ENCODE assay signal across 26 cellular contexts in genomic region chr14:45807187-45807586, GRCh38.
"Had no signal": no experiment of that assay in that cellular context is flagged by ENCODE, and none has a peak within 500 bp of the region (broad histone marks: within the 10 kb centered on the region; RNA-seq: fewer than 3 reads in every experiment).

No MANE protein-coding gene starts in this region.

- H3K9me3 Mint-ChIP-seq: activated CD4-positive, alpha-beta T cell treated with anti-CD3 and anti-CD28 coated beads, Interleukin-2, amount 10 ng/mL, durations not matched to agents 7 days and 5 days; activated CD8-positive, alpha-beta T cell treated with anti-CD3 and anti-CD28 coated beads for 36 hours; activated naive CD8-positive, alpha-beta T cell treated with anti-CD3 and anti-CD28 coated beads, Interleukin-2, amount 50 U/mL, for 24 hours; mesothelial cell of epicardium had no signal

- H3K36me3 Mint-ChIP-seq: activated CD8-positive, alpha-beta memory T cell treated with anti-CD3 and anti-CD28 coated beads, Interleukin-2, amount 10 ng/mL, durations not matched to agents 7 days and 5 days; mesothelial cell of epicardium; natural killer cell; stimulated activated memory B cell treated with anti-CD40 and anti-IgM and Interleukin-4, amounts not matched to agents 10 μg/mL and 1 μg/mL and 100 μg/mL, for 72 hours had no signal

- H3K27ac ChIP-seq: epithelial cell of prostate, foreskin keratinocyte, lower lobe of right lung, right lobe of liver, transverse colon, uterus, WERI-Rb-1 had no signal

- H3K9me3 ChIP-seq: lower lobe of right lung, right lobe of liver, transverse colon, uterus had no signal

- H3K27me3 Mint-ChIP-seq: activated CD4-positive, alpha-beta T cell treated with anti-CD3 and anti-CD28 coated beads, Interleukin-2, amount 10 ng/mL, durations not matched to agents 7 days and 5 days; activated CD8-positive, alpha-beta memory T cell treated with anti-CD3 and anti-CD28 coated beads, Interleukin-2, amount 10 ng/mL, durations not matched to agents 7 days and 5 days; activated CD8-positive, alpha-beta T cell treated with anti-CD3 and anti-CD28 coated beads for 36 hours; activated naive CD8-positive, alpha-beta T cell treated with anti-CD3 and anti-CD28 coated beads, Interleukin-2, amount 50 U/mL, for 24 hours; stimulated activated memory B cell treated with anti-CD40 and anti-IgM and Interleukin-4, amounts not matched to agents 10 μg/mL and 1 μg/mL and 100 μg/mL, for 72 hours had no signal

- H3K4me1 Mint-ChIP-seq: activated CD4-positive, alpha-beta T cell treated with anti-CD3 and anti-CD28 coated beads, Interleukin-2, amount 10 ng/mL, durations not matched to agents 7 days and 5 days; activated CD8-positive, alpha-beta memory T cell treated with anti-CD3 and anti-CD28 coated beads, Interleukin-2, amount 10 ng/mL, durations not matched to agents 7 days and 5 days; activated naive CD8-positive, alpha-beta T cell treated with anti-CD3 and anti-CD28 coated beads, Interleukin-2, amount 50 U/mL, for 24 hours; natural killer cell; stimulated activated memory B cell treated with anti-CD40 and anti-IgM and Interleukin-4, amounts not matched to agents 10 μg/mL and 1 μg/mL and 100 μg/mL, for 72 hours had no signal

- ATAC-seq: activated CD8-positive, alpha-beta memory T cell treated with anti-CD3 and anti-CD28 coated beads, Interleukin-2, amount 10 ng/mL, durations not matched to agents 7 days and 5 days; activated CD8-positive, alpha-beta T cell treated with anti-CD3 and anti-CD28 coated beads for 36 hours; activated naive CD8-positive, alpha-beta T cell treated with anti-CD3 and anti-CD28 coated beads, Interleukin-2, amount 50 U/mL, for 24 hours; foreskin keratinocyte; left lobe of liver; lower lobe of right lung; natural killer cell; right lobe of liver; stimulated activated memory B cell treated with anti-CD40 and anti-IgM and Interleukin-4, amounts not matched to agents 10 μg/mL and 1 μg/mL and 100 μg/mL, for 72 hours had no signal

- H3K4me1 ChIP-seq: lower lobe of right lung, right lobe of liver, uterus had no signal

- H3K4me3 Mint-ChIP-seq: activated CD4-positive, alpha-beta T cell treated with anti-CD3 and anti-CD28 coated beads, Interleukin-2, amount 10 ng/mL, durations not matched to agents 7 days and 5 days; activated CD8-positive, alpha-beta memory T cell treated with anti-CD3 and anti-CD28 coated beads, Interleukin-2, amount 10 ng/mL, durations not matched to agents 7 days and 5 days; activated CD8-positive, alpha-beta T cell treated with anti-CD3 and anti-CD28 coated beads for 36 hours; activated naive CD8-positive, alpha-beta T cell treated with anti-CD3 and anti-CD28 coated beads, Interleukin-2, amount 50 U/mL, for 24 hours; mesothelial cell of epicardium; natural killer cell; stimulated activated memory B cell treated with anti-CD40 and anti-IgM and Interleukin-4, amounts not matched to agents 10 μg/mL and 1 μg/mL and 100 μg/mL, for 72 hours; T-helper 2 cell treated with Interferon-gamma antibody and Interleukin-4, amounts not matched to agents 5 μg/mL and 100 μg/mL, for 36 hours had no signal

- DNase-seq: activated CD4-positive, alpha-beta T cell treated with anti-CD3 and anti-CD28 coated beads, Interleukin-2, amount 10 ng/mL, durations not matched to agents 7 days and 5 days; activated CD4-positive, CD25-positive, alpha-beta regulatory T cell treated with anti-CD3 and anti-CD28 coated beads, Interleukin-2, amount 50 U/mL, for 72 hours; activated CD8-positive, alpha-beta memory T cell treated with anti-CD3 and anti-CD28 coated beads, Interleukin-2, amount 10 ng/mL, durations not matched to agents 7 days and 5 days; activated CD8-positive, alpha-beta T cell treated with anti-CD3 and anti-CD28 coated beads for 36 hours; activated gamma-delta T cell; activated naive CD4-positive, alpha-beta T cell treated with anti-CD3 and anti-CD28 coated beads, Interleukin-2, amount 50 U/mL, for 16 hours; activated naive CD8-positive, alpha-beta T cell treated with anti-CD3 and anti-CD28 coated beads, Interleukin-2, amount 50 U/mL, for 24 hours; activated T-cell treated with anti-CD3 and anti-CD28 coated beads for 4 hours; cortex of kidney; foreskin keratinocyte; kidney; lower lobe of right lung; natural killer cell; nucleus accumbens; right lobe of liver; small intestine; stimulated activated CD4-positive, alpha-beta T cell treated with anti-CD3 and anti-CD28 coated beads, Interleukin-15, amount 100 ng/mL, for 24 hours; transverse colon; uterus; WERI-Rb-1 had no signal

- H3K36me3 ChIP-seq: lower lobe of right lung, right lobe of liver, transverse colon, uterus, WERI-Rb-1 had no signal

- H3K27ac Mint-ChIP-seq: activated CD4-positive, alpha-beta T cell treated with anti-CD3 and anti-CD28 coated beads, Interleukin-2, amount 10 ng/mL, durations not matched to agents 7 days and 5 days; activated CD8-positive, alpha-beta memory T cell treated with anti-CD3 and anti-CD28 coated beads, Interleukin-2, amount 10 ng/mL, durations not matched to agents 7 days and 5 days; activated CD8-positive, alpha-beta T cell treated with anti-CD3 and anti-CD28 coated beads for 36 hours; activated naive CD8-positive, alpha-beta T cell treated with anti-CD3 and anti-CD28 coated beads, Interleukin-2, amount 50 U/mL, for 24 hours; mesothelial cell of epicardium; natural killer cell; stimulated activated memory B cell treated with anti-CD40 and anti-IgM and Interleukin-4, amounts not matched to agents 10 μg/mL and 1 μg/mL and 100 μg/mL, for 72 hours; T-helper 2 cell treated with Interferon-gamma antibody and Interleukin-4, amounts not matched to agents 5 μg/mL and 100 μg/mL, for 36 hours had no signal

- H3K4me3 ChIP-seq: lower lobe of right lung, right lobe of liver, transverse colon, uterus had no signal

- H3K27me3 ChIP-seq: foreskin keratinocyte, right lobe of liver, transverse colon, uterus had no signal

- FAIRE-seq: kidney, small intestine, TTC549 had no signal
